23 cellular contexts compared by ENCODE assay signal in the genomic region with DNA sequence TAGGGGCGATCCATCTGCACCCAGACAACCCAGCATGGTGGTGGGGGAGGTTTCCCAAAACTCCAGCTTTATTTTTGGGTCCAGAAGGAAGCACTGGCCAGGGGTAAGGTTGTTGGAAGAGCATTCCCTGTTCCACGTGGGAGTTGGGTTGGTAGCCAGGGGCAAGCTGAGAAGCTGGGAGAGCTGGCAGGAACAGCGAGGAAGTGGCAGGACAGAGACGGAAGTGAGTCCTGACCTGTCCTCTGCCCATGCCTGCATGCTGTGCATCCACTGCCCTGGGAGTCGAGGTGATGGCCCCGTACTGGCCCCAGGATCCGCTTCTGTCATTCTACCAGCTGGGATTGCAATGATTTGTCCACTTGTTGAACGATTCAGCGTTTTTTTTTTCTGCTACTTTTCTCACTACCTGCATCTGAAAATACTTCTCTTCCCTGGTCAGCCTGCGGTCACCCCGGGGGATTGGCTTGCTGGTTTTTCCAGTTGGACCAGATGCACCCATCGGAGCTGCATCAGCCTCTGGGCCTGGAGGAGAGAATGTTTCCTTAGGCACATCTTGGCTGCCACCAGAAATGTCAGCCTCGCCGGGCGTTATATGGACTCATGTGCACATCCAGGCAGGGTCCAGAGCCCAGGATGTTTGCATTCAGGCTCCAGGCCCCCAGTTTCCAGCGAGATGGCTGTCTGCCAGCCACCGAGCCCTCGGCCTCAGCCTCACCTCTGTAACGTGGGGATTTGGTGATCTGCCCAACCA. TPM values are rescaled to one million over a fixed set of nuclear protein-coding genes. Genes with fewer than 3 reads are reported as not detected.
DNase-seq lines count a peak whose midpoint lies in the region; ATAC-seq and TF ChIP-seq lines count a peak whose summit lies in the region.
"Had no signal": no experiment of that assay in that cellular context is flagged by ENCODE, and none has a peak within 500 bp of the region (broad histone marks: within the 10 kb centered on the region; RNA-seq: fewer than 3 reads in every experiment).

No MANE protein-coding gene starts in this region.

- TF ChIP-seq POLR2A in esophagus squamous epithelium (IDR thresholded peaks at IDR 0.05), result no peak

- H3K4ac ChIP-seq in neuronal stem cell (ENCODE audit: low read length), result no peak overlapping the region

- H3K27ac ChIP-seq in esophagus (ENCODE audit: low read depth in 2 of 2, low read length in 1 of 2) (peak overlapping the region; percentile 74), neuronal stem cell (replicated peaks; ENCODE audit: low read length) (no peak overlapping the region), esophagus squamous epithelium (peak overlapping the region in 1 of 4 donors; percentile 59), endodermal cell (ENCODE audit: low read depth, low read length) (no peak overlapping the region)
- H3K27ac ChIP-seq: ascending aorta had no signal

- ATAC-seq in GM18517 (IDR thresholded peaks at IDR 0.05; ENCODE audit: unreplicated experiment), result no peak

- H2BK12ac ChIP-seq in neuronal stem cell (ENCODE audit: low read length), result no peak overlapping the region

- H3K27me3 ChIP-seq in esophagus (ENCODE audit: control insufficient read depth in 1 of 2, insufficient read depth in 2 of 2, low read length in 2 of 2), result no peaks in the 10 kb centered on the region
- H3K27me3 ChIP-seq in neuronal stem cell (ENCODE audit: control insufficient read depth in 3 of 3, insufficient read depth in 3 of 3, low read depth in 1 of 3, low read length in 3 of 3), result peaks cover 0 to under 1% (median 0%) of the 10 kb centered on the region in 3 experiments
- H3K27me3 ChIP-seq in esophagus squamous epithelium, result peaks cover 0 to 45% (median 0%) of the 10 kb centered on the region in 4 donors
- H3K27me3 ChIP-seq in endodermal cell (ENCODE audit: control insufficient read depth, insufficient read depth, low read length, poor library complexity, severe bottlenecking), result no peaks in the 10 kb centered on the region
- H3K27me3 ChIP-seq: ascending aorta had no signal

- H3K36me3 ChIP-seq in esophagus (ENCODE audit: control insufficient read depth in 2 of 2, insufficient read depth in 2 of 2, low read length in 1 of 2) (no peaks in the 10 kb centered on the region), neuronal stem cell (replicated peaks in 1 of 2; ENCODE audit: control insufficient read depth in 2 of 2, insufficient read depth in 2 of 2, low read length in 2 of 2) (no peaks in the 10 kb centered on the region), esophagus squamous epithelium (no peaks in the 10 kb centered on the region), endodermal cell (ENCODE audit: control insufficient read depth, insufficient read depth, low read length) (no peaks in the 10 kb centered on the region)
- H3K36me3 ChIP-seq: ascending aorta had no signal

- no peaks in the 10 kb centered on the region for H3K79me1 ChIP-seq in neuronal stem cell (ENCODE audit: low read depth, low read length)

- no peak overlapping the region for H3K14ac ChIP-seq in neuronal stem cell (ENCODE audit: low read length)

- peak overlapping the region; percentile 30 for H3K9ac ChIP-seq in neuronal stem cell (ENCODE audit: low read depth, low read length, poor library complexity)
- H3K9ac ChIP-seq in endodermal cell (ENCODE audit: extremely low read depth, low read length, poor library complexity, severe bottlenecking), result no peak overlapping the region

- H2AK5ac ChIP-seq in neuronal stem cell (ENCODE audit: low read depth, low read length), result no peak overlapping the region

- H3K4me2 ChIP-seq in neuronal stem cell (ENCODE audit: insufficient read depth, low read length, poor library complexity, severe bottlenecking), result no peak overlapping the region

- peaks cover 0 to 2% of the 10 kb centered on the region in 2 donors for H3K9me3 ChIP-seq in esophagus (ENCODE audit: control insufficient read depth in 2 of 2, insufficient read depth in 1 of 2, low read depth in 1 of 2, low read length in 1 of 2)
- H3K9me3 ChIP-seq in neuronal stem cell (replicated peaks in 1 of 2; ENCODE audit: control insufficient read depth in 2 of 2, insufficient read depth in 1 of 2, low read depth in 1 of 2, low read length in 2 of 2), result peaks cover 0 to 1% of the 10 kb centered on the region in 2 donors
- no peaks in the 10 kb centered on the region for H3K9me3 ChIP-seq in esophagus squamous epithelium
- H3K9me3 ChIP-seq in endodermal cell (ENCODE audit: control insufficient read depth, low read length), result no peaks in the 10 kb centered on the region
- H3K9me3 ChIP-seq: ascending aorta had no signal

- H3K4me3 ChIP-seq in esophagus (ENCODE audit: low read depth in 1 of 2, low read length in 2 of 2) (no peak overlapping the region), neuronal stem cell (ENCODE audit: low read length in 2 of 2) (no peak overlapping the region), esophagus squamous epithelium (no peak overlapping the region), endodermal cell (ENCODE audit: low read length) (no peak overlapping the region)
- H3K4me3 ChIP-seq: ascending aorta had no signal

- H3K4me3 Mint-ChIP-seq in endodermal cell, result no peak overlapping the region
- H3K4me3 Mint-ChIP-seq: activated B cell treated with CpG ODN at 0.5 μM for 24 hours; activated CD4-positive, alpha-beta memory T cell treated with anti-CD3 and anti-CD28 coated beads, Interleukin-2, amount 10 ng/mL, durations not matched to agents 7 days and 5 days; activated naive CD4-positive, alpha-beta T cell treated with anti-CD3 and anti-CD28 coated beads, Interleukin-2, amount 50 U/mL, for 24 hours; CD4-positive, alpha-beta T cell; neural crest cell had no signal

- DNase-seq in DMS53 (lab: John Stamatoyannopoulos, UW), result peak; percentile 36
- peak; percentile 13 for DNase-seq in NCI-H69 (lab: John Stamatoyannopoulos, UW)
- DNase-seq in neuronal stem cell (ENCODE audit: low spot score), result no peak
- DNase-seq in NCI-H345 (lab: John Stamatoyannopoulos, UW), result no peak
- no peak for DNase-seq in esophagus squamous epithelium (lab: John Stamatoyannopoulos, UW)
- DNase-seq in endodermal cell, result no peak
- DNase-seq: activated B cell treated with CpG ODN at 0.5 μM for 24 hours; activated CD4-positive, alpha-beta memory T cell treated with anti-CD3 and anti-CD28 coated beads, Interleukin-2, amount 10 ng/mL, durations not matched to agents 7 days and 5 days; activated T-cell treated with anti-CD3 and anti-CD28 coated beads, Interleukin-2, amount 50 U/mL, for 1 hour; CD4-positive, alpha-beta T cell; DMS79; Karpas-422; NCI-H1092 treated with DMSO at 0.1 percent for 48 hours; NCI-H524 treated with DMSO at 0.1 percent for 48 hours; OCI-M1 had no signal

- H3K36me3 Mint-ChIP-seq in endodermal cell (ENCODE audit: low read depth), result no peaks in the 10 kb centered on the region
- H3K36me3 Mint-ChIP-seq: activated naive CD4-positive, alpha-beta T cell treated with anti-CD3 and anti-CD28 coated beads, Interleukin-2, amount 50 U/mL, for 24 hours had no signal

- H3K27me3 Mint-ChIP-seq in endodermal cell (ENCODE audit: insufficient read depth), result peaks cover 2% of the 10 kb centered on the region

- H2AFZ ChIP-seq in neuronal stem cell (ENCODE audit: low read length), result no peak overlapping the region

- WGBS in esophagus, 2 donors, result 45 to 54% methylated on average over 19 of the region's 19 CpGs
- no CpG with 5 or more reads among the region's 19 CpGs for WGBS in neuronal stem cell (ENCODE audit: extremely low coverage in 2 of 2, insufficient read length in 2 of 2, insufficient replicate concordance in 1 of 2), 2 donors
- 40 to 47% methylated on average over 14 to 15 of the region's 19 CpGs for WGBS in esophagus squamous epithelium, 2 donors
- WGBS in endodermal cell (ENCODE audit: insufficient coverage in 1 of 2, insufficient read length in 1 of 2), 2 experiments, result 93% methylated on average over 18 to 19 of the region's 19 CpGs

- peaks cover 7% of the 10 kb centered on the region for H3K4me1 Mint-ChIP-seq in endodermal cell
- H3K4me1 Mint-ChIP-seq: activated B cell treated with CpG ODN at 0.5 μM for 24 hours; activated CD4-positive, alpha-beta memory T cell treated with anti-CD3 and anti-CD28 coated beads, Interleukin-2, amount 10 ng/mL, durations not matched to agents 7 days and 5 days; activated naive CD4-positive, alpha-beta T cell treated with anti-CD3 and anti-CD28 coated beads, Interleukin-2, amount 50 U/mL, for 24 hours; neural crest cell had no signal

- H4K8ac ChIP-seq in neuronal stem cell (ENCODE audit: low read depth, low read length), result no peak overlapping the region

- peak overlapping the region; percentile 34 for H3K23ac ChIP-seq in neuronal stem cell (ENCODE audit: low read depth, low read length, poor library complexity)

- H2BK15ac ChIP-seq in neuronal stem cell (ENCODE audit: low read length), result no peak overlapping the region

- intact Hi-C loops in esophagus squamous epithelium (cut with DNase I), result no loop called here

- H3K18ac ChIP-seq in neuronal stem cell (ENCODE audit: low read length), result peak overlapping the region; percentile 65

- H2BK120ac ChIP-seq in neuronal stem cell (ENCODE audit: low read depth, low read length), result no peak overlapping the region

- TF ChIP-seq CTCF in esophagus squamous epithelium (IDR thresholded peaks at IDR 0.05), result no peak
- no peak for TF ChIP-seq CTCF in endodermal cell (conservative IDR thresholded peaks at IDR 0.05)

- no peak overlapping the region for H4K91ac ChIP-seq in neuronal stem cell (ENCODE audit: low read depth, low read length, poor library complexity)

- no peak overlapping the region for H3K27ac Mint-ChIP-seq in endodermal cell
- H3K27ac Mint-ChIP-seq: activated B cell treated with CpG ODN at 0.5 μM for 24 hours; activated CD4-positive, alpha-beta memory T cell treated with anti-CD3 and anti-CD28 coated beads, Interleukin-2, amount 10 ng/mL, durations not matched to agents 7 days and 5 days; activated naive CD4-positive, alpha-beta T cell treated with anti-CD3 and anti-CD28 coated beads, Interleukin-2, amount 50 U/mL, for 24 hours; CD4-positive, alpha-beta T cell had no signal

- H2BK5ac ChIP-seq in neuronal stem cell (ENCODE audit: low read length), result no peak overlapping the region

- H3K4me1 ChIP-seq in esophagus (ENCODE audit: control insufficient read depth in 2 of 2, insufficient read depth in 2 of 2, low read length in 1 of 2) (peaks cover 2 to 6% of the 10 kb centered on the region in 2 donors), neuronal stem cell (ENCODE audit: control insufficient read depth in 2 of 2, insufficient read depth in 1 of 2, low read depth in 1 of 2, low read length in 2 of 2) (no peaks in the 10 kb centered on the region), esophagus squamous epithelium (peaks cover 0 to 12% (median 0%) of the 10 kb centered on the region in 3 donors), endodermal cell (ENCODE audit: control insufficient read depth, insufficient read depth, low read length) (no peaks in the 10 kb centered on the region)
- H3K4me1 ChIP-seq: ascending aorta had no signal

- peaks cover 2% of the 10 kb centered on the region for H3K9me3 Mint-ChIP-seq in endodermal cell
- H3K9me3 Mint-ChIP-seq: activated B cell treated with CpG ODN at 0.5 μM for 24 hours; activated CD4-positive, alpha-beta memory T cell treated with anti-CD3 and anti-CD28 coated beads, Interleukin-2, amount 10 ng/mL, durations not matched to agents 7 days and 5 days; activated naive CD4-positive, alpha-beta T cell treated with anti-CD3 and anti-CD28 coated beads, Interleukin-2, amount 50 U/mL, for 24 hours; CD4-positive, alpha-beta T cell; neural crest cell had no signal

RNA-seq across cellular contexts. Expression of a gene that starts 28.3 kb away (rescaled TPM):
- 10 to 100 TPM; 29.5 to 66.6 TPM for polyA plus RNA-seq in esophagus
- 0.07 TPM for polyA plus RNA-seq in neuronal stem cell (2013, experiment 1 of 2)
- 0.07 TPM for polyA plus RNA-seq in neuronal stem cell (2013, experiment 2 of 2)
- 10 to 100 TPM; 12.2 to 50.5 (median 29.2) TPM for total RNA-seq in esophagus squamous epithelium
- 10 to 100 TPM; 17.6 to 19.2 TPM for total RNA-seq in endodermal cell
- 3.2 TPM for polyA plus RNA-seq in endodermal cell (2013, experiment 1 of 2)
- polyA plus RNA-seq in endodermal cell (2013, experiment 2 of 2), result 2.7 TPM
- total RNA-seq: activated B cell treated with CpG ODN at 0.5 μM for 24 hours; activated CD4-positive, alpha-beta memory T cell treated with anti-CD3 and anti-CD28 coated beads, Interleukin-2, amount 10 ng/mL, durations not matched to agents 7 days and 5 days; ascending aorta; CD4-positive, alpha-beta T cell; neural crest cell; pulmonary artery endothelial cell; SK-MEL-5; T-helper 2 cell treated with Interferon-gamma antibody and Interleukin-4, amounts not matched to agents 100 ng/mL and 5 ng/mL, for 36 hours had no signal

Comparison
In these comparisons a context has a peak if more than half of its experiments do, and no peak if none do; other contexts are left out.
1. DNase-seq: peak in DMS53 (single experiment) and NCI-H69 (single experiment); none in neuronal stem cell (single experiment), NCI-H345 (single experiment), esophagus squamous epithelium (single experiment) and endodermal cell (single experiment).
2. H3K27ac ChIP-seq: peak in esophagus (2 of 2); none in neuronal stem cell (single experiment) and endodermal cell (single experiment).